Comparison of ENCODE assay signal across 15 cellular contexts in genomic region chr9:69888876-69889585, GRCh38.
"Had no signal": no experiment of that assay in that cellular context is flagged by ENCODE, and none has a peak within 500 bp of the region (broad histone marks: within the 10 kb centered on the region; RNA-seq: fewer than 3 reads in every experiment).

No MANE protein-coding gene starts in this region.

- H3K9ac ChIP-seq: neural progenitor cell, parathyroid adenoma had no signal

- H2AFZ ChIP-seq: neural progenitor cell, parathyroid adenoma had no signal

- H3K36me3 ChIP-seq: left ventricle myocardium inferior, neural progenitor cell, upper lobe of left lung had no signal

- H3K9me3 ChIP-seq: left ventricle myocardium inferior, upper lobe of left lung had no signal

- H3K27me3 ChIP-seq: neural progenitor cell, upper lobe of left lung had no signal

- H3K4me2 ChIP-seq: neural progenitor cell had no signal

- H3K79me2 ChIP-seq: parathyroid adenoma had no signal

- H3K4me3 ChIP-seq: left ventricle myocardium inferior, neural progenitor cell, upper lobe of left lung had no signal

- H3K27ac ChIP-seq: left ventricle myocardium inferior, neural progenitor cell, parathyroid adenoma, upper lobe of left lung had no signal

- DNase-seq: activated CD4-positive, alpha-beta T cell treated with anti-CD3 and anti-CD28 coated beads for 1 hour; activated CD4-positive, alpha-beta T cell treated with anti-CD3 and anti-CD28 coated beads, Interleukin-2, amount 50 U/mL, for 48 hours; activated CD8-positive, alpha-beta memory T cell treated with anti-CD3 and anti-CD28 coated beads, Interleukin-2, amount 10 ng/mL, durations not matched to agents 7 days and 5 days; activated gamma-delta T cell; activated naive CD8-positive, alpha-beta T cell treated with anti-CD3 and anti-CD28 coated beads for 36 hours; activated T-cell treated with anti-CD3 and anti-CD28 coated beads, Interleukin-2, amount 50 U/mL, for 24 hours; anterior cingulate cortex; cerebellar nuclear complex; left ventricle myocardium inferior; stimulated activated CD4-positive, alpha-beta T cell treated with anti-CD3 and anti-CD28 coated beads, Interleukin-4, amount 100 ng/mL, for 1 hour; stimulated activated CD8-positive, alpha-beta memory T cell treated with anti-CD3 and anti-CD28 coated beads, Interleukin-4, amount 100 ng/mL, for 48 hours; T1000; upper lobe of left lung had no signal

- ATAC-seq: activated CD8-positive, alpha-beta memory T cell treated with anti-CD3 and anti-CD28 coated beads, Interleukin-2, amount 10 ng/mL, durations not matched to agents 7 days and 5 days had no signal
